30 cellular contexts compared by ENCODE assay signal in the genomic region with DNA sequence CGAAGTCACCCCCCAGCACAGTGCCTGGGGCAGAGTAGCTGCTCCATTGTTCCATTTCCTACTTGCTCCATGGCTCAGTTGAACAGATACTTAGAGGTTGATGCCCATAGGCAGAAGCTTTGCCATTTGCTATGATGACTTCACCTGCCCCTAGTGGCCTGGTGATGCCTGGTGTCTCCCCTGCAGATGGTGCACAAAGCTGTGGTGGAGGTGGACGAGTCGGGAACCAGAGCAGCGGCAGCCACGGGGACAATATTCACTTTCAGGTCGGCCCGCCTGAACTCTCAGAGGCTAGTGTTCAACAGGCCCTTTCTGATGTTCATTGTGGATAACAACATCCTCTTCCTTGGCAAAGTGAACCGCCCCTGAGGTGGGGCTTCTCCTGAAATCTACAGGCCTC. TPM values are rescaled to one million over a fixed set of nuclear protein-coding genes. Genes with fewer than 3 reads are reported as not detected.
"Had no signal": no experiment of that assay in that cellular context is flagged by ENCODE, and none has a peak within 500 bp of the region (broad histone marks: within the 10 kb centered on the region; RNA-seq: fewer than 3 reads in every experiment).

No MANE protein-coding gene starts in this region.

- H3K9me3 Mint-ChIP-seq: immature natural killer cell had no signal

- H3K27me3 ChIP-seq: right atrium auricular region, right lobe of liver, tibial nerve, uterus had no signal

- H3K36me3 ChIP-seq: lower lobe of right lung, right atrium auricular region, uterus had no signal

- ATAC-seq: lower lobe of right lung; naive thymus-derived CD8-positive, alpha-beta T cell; right lobe of liver; stimulated activated memory B cell treated with anti-CD40 and anti-IgM and Interleukin-4, amounts not matched to agents 10 μg/mL and 1 μg/mL and 100 μg/mL, for 72 hours; stimulated activated naive CD8-positive, alpha-beta T cell treated with anti-CD3 and anti-CD28 coated beads, Interleukin-15, amount 100 ng/mL, for 72 hours had no signal

- DNase-seq: hypothalamus; immature natural killer cell; lower lobe of right lung; mammary epithelial cell; mesenchymal stem cell; nucleus accumbens; stimulated activated CD4-positive, alpha-beta T cell treated with anti-CD3 and anti-CD28 coated beads, Interleukin-1b, Interleukin-23, amount 100 ng/mL, for 48 hours; stimulated activated CD4-positive, alpha-beta T cell treated with anti-CD3 and anti-CD28 coated beads, Interleukin-2, amount 100 ng/mL, for 48 hours; stimulated activated CD4-positive, alpha-beta T cell treated with anti-CD3 and anti-CD28 coated beads, Interleukin-4, amount 100 ng/mL, for 4 hours; stimulated activated CD8-positive, alpha-beta memory T cell treated with anti-CD3 and anti-CD28 coated beads, Interleukin-4, amount 100 ng/mL, for 48 hours; stimulated activated naive CD4-positive, alpha-beta T cell treated with Interleukin-2 at 50 U/mL for 16 hours; stimulated activated naive CD8-positive, alpha-beta T cell treated with anti-CD3 and anti-CD28 coated beads, Interleukin-15, amount 100 ng/mL, for 72 hours; substantia nigra; uterus had no signal

- H3K9me3 ChIP-seq: lower lobe of right lung, right atrium auricular region, right lobe of liver, tibial nerve, uterus had no signal

- H3K4me1 Mint-ChIP-seq: immature natural killer cell; naive thymus-derived CD8-positive, alpha-beta T cell; stimulated activated memory B cell treated with anti-CD40 and anti-IgM and Interleukin-4, amounts not matched to agents 10 μg/mL and 1 μg/mL and 100 μg/mL, for 72 hours; stimulated activated naive CD8-positive, alpha-beta T cell treated with anti-CD3 and anti-CD28 coated beads, Interleukin-15, amount 100 ng/mL, for 72 hours had no signal

- H3K27me3 Mint-ChIP-seq: stimulated activated naive CD8-positive, alpha-beta T cell treated with anti-CD3 and anti-CD28 coated beads, Interleukin-15, amount 100 ng/mL, for 72 hours; type B pancreatic cell had no signal

- H3K4me3 ChIP-seq: lower lobe of right lung, right atrium auricular region, right lobe of liver, smooth muscle cell, tibial nerve, uterus had no signal

- H3K27ac Mint-ChIP-seq: immature natural killer cell; naive thymus-derived CD8-positive, alpha-beta T cell; progenitor cell of endocrine pancreas; stimulated activated memory B cell treated with anti-CD40 and anti-IgM and Interleukin-4, amounts not matched to agents 10 μg/mL and 1 μg/mL and 100 μg/mL, for 72 hours; stimulated activated naive CD8-positive, alpha-beta T cell treated with anti-CD3 and anti-CD28 coated beads, Interleukin-15, amount 100 ng/mL, for 72 hours; type B pancreatic cell had no signal

- H3K9ac ChIP-seq: parathyroid adenoma had no signal

- H3K36me3 Mint-ChIP-seq: immature natural killer cell; naive thymus-derived CD8-positive, alpha-beta T cell; stimulated activated memory B cell treated with anti-CD40 and anti-IgM and Interleukin-4, amounts not matched to agents 10 μg/mL and 1 μg/mL and 100 μg/mL, for 72 hours; type B pancreatic cell had no signal

- H3K4me3 Mint-ChIP-seq: immature natural killer cell; naive thymus-derived CD8-positive, alpha-beta T cell; stimulated activated memory B cell treated with anti-CD40 and anti-IgM and Interleukin-4, amounts not matched to agents 10 μg/mL and 1 μg/mL and 100 μg/mL, for 72 hours; stimulated activated naive CD8-positive, alpha-beta T cell treated with anti-CD3 and anti-CD28 coated beads, Interleukin-15, amount 100 ng/mL, for 72 hours; type B pancreatic cell had no signal

- H3K4me1 ChIP-seq: lower lobe of right lung, parathyroid adenoma, uterus had no signal

- H3K27ac ChIP-seq: lower lobe of right lung, parathyroid adenoma, right atrium auricular region, right lobe of liver, tibial nerve, uterus had no signal

RNA-seq across cellular contexts. Expression of gene SERPINA5, which starts 10.6 kb away (rescaled TPM):
- total RNA-seq: naive thymus-derived CD8-positive, alpha-beta T cell; temporal lobe had no signal
- polyA plus RNA-seq: immature natural killer cell; naive thymus-derived CD8-positive, alpha-beta T cell; neural cell had no signal

RNA-seq across cellular contexts. Expression of gene SERPINA3, which starts 20.3 kb away (rescaled TPM):
- total RNA-seq: naive thymus-derived CD8-positive, alpha-beta T cell; skeletal muscle tissue had no signal
- polyA plus RNA-seq: immature natural killer cell; naive thymus-derived CD8-positive, alpha-beta T cell; neural cell had no signal

RNA-seq across cellular contexts. Expression of gene SERPINA4, which starts 30.6 kb away (rescaled TPM):
- total RNA-seq: kidney epithelial cell; lower lobe of right lung; mammary epithelial cell; naive thymus-derived CD8-positive, alpha-beta T cell; osteocyte; pulmonary artery endothelial cell; right atrium auricular region; skeletal muscle tissue; smooth muscle cell; temporal lobe; tibial nerve; ureter had no signal
- polyA plus RNA-seq: immature natural killer cell; mammary epithelial cell; naive thymus-derived CD8-positive, alpha-beta T cell; neural cell; smooth muscle cell had no signal
